Comparison of ENCODE assay signal across 1 cellular context in the genomic region with DNA sequence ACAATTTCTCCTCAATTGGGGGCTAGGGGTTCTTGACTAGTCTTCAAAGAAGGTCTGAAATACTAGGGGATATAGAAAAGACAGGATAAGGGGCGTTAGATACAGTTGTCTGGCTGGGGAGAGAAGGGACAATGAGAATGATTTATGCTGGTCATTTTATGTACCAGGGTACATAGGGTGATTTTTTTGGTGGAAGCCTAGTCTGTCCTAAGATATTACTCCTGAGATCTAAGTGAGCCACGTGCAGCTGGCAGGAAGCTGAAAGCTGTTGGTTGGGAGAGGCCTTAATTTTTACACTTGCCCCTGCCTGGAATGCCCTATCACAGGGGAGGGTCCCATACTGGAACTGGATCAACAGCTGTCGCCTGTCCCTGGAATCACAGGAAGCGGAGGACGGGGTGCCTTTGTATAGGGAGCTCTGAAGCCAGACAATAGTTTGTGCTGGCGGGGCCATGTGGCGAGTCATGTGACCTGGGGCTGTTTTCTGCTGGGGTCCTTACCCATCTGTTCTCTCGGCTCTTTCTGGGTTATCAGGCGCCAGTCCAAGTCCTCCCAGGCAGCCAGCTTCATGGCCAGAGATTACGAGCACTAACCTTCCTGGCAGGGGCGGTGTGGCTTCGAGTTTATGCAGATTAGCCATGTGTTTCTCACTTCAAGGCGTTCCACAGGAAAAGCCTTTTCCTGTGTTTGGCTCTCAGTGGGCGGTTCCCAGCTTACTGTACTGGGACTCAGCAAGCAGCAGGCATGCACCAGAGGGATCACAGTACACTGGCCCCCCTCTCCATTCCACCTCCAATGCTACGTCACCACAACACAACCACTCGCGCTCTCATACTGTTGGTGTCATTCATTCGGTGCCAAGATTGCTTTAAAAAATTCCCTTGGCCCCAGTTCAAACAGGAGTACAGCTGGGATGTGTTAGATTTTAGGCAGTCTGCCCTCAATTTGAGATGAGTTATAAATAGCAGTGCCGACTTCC.
A peak's percentile ranks its signal among the peaks of the same experiment; 100 is the strongest.
TF ChIP-seq lines count a peak whose summit lies in the region.

No MANE protein-coding gene starts in this region.

TF ChIP-seq in HEK293, 187 proteins besides CTCF, POLR2A, EP300 and RAD21 (continued from another document and continues in another):
- TF ChIP-seq, protein P1, sequence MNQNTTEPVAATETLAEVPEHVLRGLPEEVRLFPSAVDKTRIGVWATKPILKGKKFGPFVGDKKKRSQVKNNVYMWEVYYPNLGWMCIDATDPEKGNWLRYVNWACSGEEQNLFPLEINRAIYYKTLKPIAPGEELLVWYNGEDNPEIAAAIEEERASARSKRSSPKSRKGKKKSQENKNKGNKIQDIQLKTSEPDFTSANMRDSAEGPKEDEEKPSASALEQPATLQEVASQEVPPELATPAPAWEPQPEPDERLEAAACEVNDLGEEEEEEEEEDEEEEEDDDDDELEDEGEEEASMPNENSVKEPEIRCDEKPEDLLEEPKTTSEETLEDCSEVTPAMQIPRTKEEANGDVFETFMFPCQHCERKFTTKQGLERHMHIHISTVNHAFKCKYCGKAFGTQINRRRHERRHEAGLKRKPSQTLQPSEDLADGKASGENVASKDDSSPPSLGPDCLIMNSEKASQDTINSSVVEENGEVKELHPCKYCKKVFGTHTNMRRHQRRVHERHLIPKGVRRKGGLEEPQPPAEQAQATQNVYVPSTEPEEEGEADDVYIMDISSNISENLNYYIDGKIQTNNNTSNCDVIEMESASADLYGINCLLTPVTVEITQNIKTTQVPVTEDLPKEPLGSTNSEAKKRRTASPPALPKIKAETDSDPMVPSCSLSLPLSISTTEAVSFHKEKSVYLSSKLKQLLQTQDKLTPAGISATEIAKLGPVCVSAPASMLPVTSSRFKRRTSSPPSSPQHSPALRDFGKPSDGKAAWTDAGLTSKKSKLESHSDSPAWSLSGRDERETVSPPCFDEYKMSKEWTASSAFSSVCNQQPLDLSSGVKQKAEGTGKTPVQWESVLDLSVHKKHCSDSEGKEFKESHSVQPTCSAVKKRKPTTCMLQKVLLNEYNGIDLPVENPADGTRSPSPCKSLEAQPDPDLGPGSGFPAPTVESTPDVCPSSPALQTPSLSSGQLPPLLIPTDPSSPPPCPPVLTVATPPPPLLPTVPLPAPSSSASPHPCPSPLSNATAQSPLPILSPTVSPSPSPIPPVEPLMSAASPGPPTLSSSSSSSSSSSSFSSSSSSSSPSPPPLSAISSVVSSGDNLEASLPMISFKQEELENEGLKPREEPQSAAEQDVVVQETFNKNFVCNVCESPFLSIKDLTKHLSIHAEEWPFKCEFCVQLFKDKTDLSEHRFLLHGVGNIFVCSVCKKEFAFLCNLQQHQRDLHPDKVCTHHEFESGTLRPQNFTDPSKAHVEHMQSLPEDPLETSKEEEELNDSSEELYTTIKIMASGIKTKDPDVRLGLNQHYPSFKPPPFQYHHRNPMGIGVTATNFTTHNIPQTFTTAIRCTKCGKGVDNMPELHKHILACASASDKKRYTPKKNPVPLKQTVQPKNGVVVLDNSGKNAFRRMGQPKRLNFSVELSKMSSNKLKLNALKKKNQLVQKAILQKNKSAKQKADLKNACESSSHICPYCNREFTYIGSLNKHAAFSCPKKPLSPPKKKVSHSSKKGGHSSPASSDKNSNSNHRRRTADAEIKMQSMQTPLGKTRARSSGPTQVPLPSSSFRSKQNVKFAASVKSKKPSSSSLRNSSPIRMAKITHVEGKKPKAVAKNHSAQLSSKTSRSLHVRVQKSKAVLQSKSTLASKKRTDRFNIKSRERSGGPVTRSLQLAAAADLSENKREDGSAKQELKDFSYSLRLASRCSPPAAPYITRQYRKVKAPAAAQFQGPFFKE (tag by site-specific recombination; IDR thresholded peaks at IDR 0.05; ENCODE audit: borderline replicate concordance): no peak
- TF ChIP-seq GLIS2 (tag by site-specific recombination; IDR thresholded peaks at IDR 0.05) (peak; percentile 52; the same call in 1 of the 2 replicates), BCL11A (tag by site-specific recombination; IDR thresholded peaks at IDR 0.05; ENCODE audit: low read depth) (no peak), ZNF791 (tag by site-specific recombination; IDR thresholded peaks at IDR 0.05) (no peak), ZNF785 (tag by site-specific recombination; IDR thresholded peaks at IDR 0.05) (no peak), REPIN1 (tag by site-specific recombination; IDR thresholded peaks at IDR 0.05; ENCODE audit: low read depth) (no peak), ZNF433 (tag by site-specific recombination; IDR thresholded peaks at IDR 0.05; ENCODE audit: low read depth) (no peak), ZNF747 (tag by site-specific recombination; IDR thresholded peaks at IDR 0.05) (no peak), KLF9 (tag by site-specific recombination; IDR thresholded peaks at IDR 0.05; ENCODE audit: low read depth) (peak; percentile 75), ZNF23 (tag by site-specific recombination; IDR thresholded peaks at IDR 0.05; ENCODE audit: borderline replicate concordance) (no peak), ZFHX2 (tag by site-specific recombination; conservative IDR thresholded peaks at IDR 0.05) (peak; percentile 70), ZNF776 (tag by site-specific recombination; IDR thresholded peaks at IDR 0.05; ENCODE audit: borderline replicate concordance) (no peak), ZNF549 (tag by site-specific recombination; IDR thresholded peaks at IDR 0.05) (no peak), ZNF600 (tag by site-specific recombination; IDR thresholded peaks at IDR 0.05) (peak; percentile 97), ZFP37 (tag by site-specific recombination; IDR thresholded peaks at IDR 0.05) (no peak), ZBTB17 (tag by site-specific recombination; IDR thresholded peaks at IDR 0.05) (peak; percentile 96), ZNF146 (tag by site-specific recombination; IDR thresholded peaks at IDR 0.05) (no peak), ZNF529 (tag by site-specific recombination; IDR thresholded peaks at IDR 0.05; ENCODE audit: insufficient replicate concordance) (no peak), ZNF555 (tag by site-specific recombination; conservative IDR thresholded peaks at IDR 0.05) (no peak), ZNF302 (tag by site-specific recombination; IDR thresholded peaks at IDR 0.05; ENCODE audit: low read depth) (no peak), ZNF473 (tag by site-specific recombination; IDR thresholded peaks at IDR 0.05) (no peak), ZNF391 (tag by site-specific recombination; IDR thresholded peaks at IDR 0.05; ENCODE audit: borderline replicate concordance, low read depth) (no peak), ZNF843 (tag by site-specific recombination; IDR thresholded peaks at IDR 0.05) (no peak), ZNF324 (tag by site-specific recombination; IDR thresholded peaks at IDR 0.05) (no peak), ZNF354C (tag by site-specific recombination; IDR thresholded peaks at IDR 0.05; ENCODE audit: borderline replicate concordance, low read depth) (no peak), ZXDB (tag by site-specific recombination; IDR thresholded peaks at IDR 0.05) (peak; percentile 88), ZNF514 (tag by site-specific recombination; IDR thresholded peaks at IDR 0.05) (no peak), ZNF530 (tag by site-specific recombination; IDR thresholded peaks at IDR 0.05; ENCODE audit: low read depth) (peak; percentile 85; the same call in 1 of the 2 replicates)
- TF ChIP-seq, protein P2, sequence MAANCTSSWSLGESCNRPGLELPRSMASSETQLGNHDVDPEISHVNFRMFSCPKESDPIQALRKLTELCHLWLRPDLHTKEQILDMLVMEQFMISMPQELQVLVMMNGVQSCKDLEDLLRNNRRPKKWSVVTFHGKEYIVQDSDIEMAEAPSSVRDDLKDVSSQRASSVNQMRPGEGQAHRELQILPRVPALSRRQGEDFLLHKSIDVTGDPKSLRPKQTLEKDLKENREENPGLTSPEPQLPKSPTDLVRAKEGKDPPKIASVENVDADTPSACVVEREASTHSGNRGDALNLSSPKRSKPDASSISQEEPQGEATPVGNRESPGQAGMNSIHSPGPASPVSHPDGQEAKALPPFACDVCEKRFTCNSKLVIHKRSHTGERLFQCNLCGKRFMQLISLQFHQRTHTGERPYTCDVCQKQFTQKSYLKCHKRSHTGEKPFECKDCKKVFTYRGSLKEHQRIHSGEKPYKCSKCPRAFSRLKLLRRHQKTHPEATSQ (tag by site-specific recombination; IDR thresholded peaks at IDR 0.05): no peak
- TF ChIP-seq, protein P3, sequence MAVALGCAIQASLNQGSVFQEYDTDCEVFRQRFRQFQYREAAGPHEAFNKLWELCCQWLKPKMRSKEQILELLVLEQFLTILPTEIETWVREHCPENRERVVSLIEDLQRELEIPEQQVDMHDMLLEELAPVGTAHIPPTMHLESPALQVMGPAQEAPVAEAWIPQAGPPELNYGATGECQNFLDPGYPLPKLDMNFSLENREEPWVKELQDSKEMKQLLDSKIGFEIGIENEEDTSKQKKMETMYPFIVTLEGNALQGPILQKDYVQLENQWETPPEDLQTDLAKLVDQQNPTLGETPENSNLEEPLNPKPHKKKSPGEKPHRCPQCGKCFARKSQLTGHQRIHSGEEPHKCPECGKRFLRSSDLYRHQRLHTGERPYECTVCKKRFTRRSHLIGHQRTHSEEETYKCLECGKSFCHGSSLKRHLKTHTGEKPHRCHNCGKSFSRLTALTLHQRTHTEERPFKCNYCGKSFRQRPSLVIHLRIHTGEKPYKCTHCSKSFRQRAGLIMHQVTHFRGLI (tag by site-specific recombination; IDR thresholded peaks at IDR 0.05): peak; percentile 46; the same call in 1 of the 2 replicates
- TF ChIP-seq, protein P4, sequence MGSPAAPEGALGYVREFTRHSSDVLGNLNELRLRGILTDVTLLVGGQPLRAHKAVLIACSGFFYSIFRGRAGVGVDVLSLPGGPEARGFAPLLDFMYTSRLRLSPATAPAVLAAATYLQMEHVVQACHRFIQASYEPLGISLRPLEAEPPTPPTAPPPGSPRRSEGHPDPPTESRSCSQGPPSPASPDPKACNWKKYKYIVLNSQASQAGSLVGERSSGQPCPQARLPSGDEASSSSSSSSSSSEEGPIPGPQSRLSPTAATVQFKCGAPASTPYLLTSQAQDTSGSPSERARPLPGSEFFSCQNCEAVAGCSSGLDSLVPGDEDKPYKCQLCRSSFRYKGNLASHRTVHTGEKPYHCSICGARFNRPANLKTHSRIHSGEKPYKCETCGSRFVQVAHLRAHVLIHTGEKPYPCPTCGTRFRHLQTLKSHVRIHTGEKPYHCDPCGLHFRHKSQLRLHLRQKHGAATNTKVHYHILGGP (tag by site-specific recombination; IDR thresholded peaks at IDR 0.05): no peak
- TF ChIP-seq, protein P5, sequence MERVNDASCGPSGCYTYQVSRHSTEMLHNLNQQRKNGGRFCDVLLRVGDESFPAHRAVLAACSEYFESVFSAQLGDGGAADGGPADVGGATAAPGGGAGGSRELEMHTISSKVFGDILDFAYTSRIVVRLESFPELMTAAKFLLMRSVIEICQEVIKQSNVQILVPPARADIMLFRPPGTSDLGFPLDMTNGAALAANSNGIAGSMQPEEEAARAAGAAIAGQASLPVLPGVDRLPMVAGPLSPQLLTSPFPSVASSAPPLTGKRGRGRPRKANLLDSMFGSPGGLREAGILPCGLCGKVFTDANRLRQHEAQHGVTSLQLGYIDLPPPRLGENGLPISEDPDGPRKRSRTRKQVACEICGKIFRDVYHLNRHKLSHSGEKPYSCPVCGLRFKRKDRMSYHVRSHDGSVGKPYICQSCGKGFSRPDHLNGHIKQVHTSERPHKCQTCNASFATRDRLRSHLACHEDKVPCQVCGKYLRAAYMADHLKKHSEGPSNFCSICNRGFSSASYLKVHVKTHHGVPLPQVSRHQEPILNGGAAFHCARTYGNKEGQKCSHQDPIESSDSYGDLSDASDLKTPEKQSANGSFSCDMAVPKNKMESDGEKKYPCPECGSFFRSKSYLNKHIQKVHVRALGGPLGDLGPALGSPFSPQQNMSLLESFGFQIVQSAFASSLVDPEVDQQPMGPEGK (tag by site-specific recombination; IDR thresholded peaks at IDR 0.05): peak; percentile 81
- TF ChIP-seq, protein P6, sequence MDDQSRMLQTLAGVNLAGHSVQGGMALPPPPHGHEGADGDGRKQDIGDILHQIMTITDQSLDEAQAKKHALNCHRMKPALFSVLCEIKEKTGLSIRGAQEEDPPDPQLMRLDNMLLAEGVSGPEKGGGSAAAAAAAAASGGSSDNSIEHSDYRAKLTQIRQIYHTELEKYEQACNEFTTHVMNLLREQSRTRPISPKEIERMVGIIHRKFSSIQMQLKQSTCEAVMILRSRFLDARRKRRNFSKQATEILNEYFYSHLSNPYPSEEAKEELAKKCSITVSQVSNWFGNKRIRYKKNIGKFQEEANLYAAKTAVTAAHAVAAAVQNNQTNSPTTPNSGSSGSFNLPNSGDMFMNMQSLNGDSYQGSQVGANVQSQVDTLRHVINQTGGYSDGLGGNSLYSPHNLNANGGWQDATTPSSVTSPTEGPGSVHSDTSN (CRISPR knock-in tag; IDR thresholded peaks at IDR 0.05): no peak
- TF ChIP-seq, protein P7, sequence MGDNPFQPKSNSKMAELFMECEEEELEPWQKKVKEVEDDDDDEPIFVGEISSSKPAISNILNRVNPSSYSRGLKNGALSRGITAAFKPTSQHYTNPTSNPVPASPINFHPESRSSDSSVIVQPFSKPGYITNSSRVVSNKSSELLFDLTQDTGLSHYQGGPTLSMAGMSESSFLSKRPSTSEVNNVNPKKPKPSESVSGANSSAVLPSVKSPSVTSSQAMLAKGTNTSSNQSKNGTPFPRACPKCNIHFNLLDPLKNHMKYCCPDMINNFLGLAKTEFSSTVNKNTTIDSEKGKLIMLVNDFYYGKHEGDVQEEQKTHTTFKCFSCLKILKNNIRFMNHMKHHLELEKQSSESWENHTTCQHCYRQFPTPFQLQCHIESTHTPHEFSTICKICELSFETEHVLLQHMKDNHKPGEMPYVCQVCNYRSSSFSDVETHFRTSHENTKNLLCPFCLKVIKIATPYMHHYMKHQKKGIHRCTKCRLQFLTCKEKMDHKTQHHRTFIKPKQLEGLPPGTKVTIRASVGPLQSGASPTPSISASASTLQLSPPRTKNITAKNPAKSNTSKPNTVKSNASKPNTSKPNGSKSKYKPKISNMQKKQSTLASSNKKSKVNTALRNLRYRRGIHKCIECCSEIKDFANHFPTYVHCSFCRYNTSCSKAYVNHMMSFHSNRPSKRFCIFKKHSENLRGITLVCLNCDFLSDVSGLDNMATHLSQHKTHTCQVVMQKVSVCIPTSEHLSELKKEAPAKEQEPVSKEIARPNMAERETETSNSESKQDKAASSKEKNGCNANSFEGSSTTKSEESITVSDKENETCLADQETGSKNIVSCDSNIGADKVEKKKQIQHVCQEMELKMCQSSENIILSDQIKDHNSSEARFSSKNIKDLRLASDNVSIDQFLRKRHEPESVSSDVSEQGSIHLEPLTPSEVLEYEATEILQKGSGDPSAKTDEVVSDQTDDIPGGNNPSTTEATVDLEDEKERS (tag by site-specific recombination; IDR thresholded peaks at IDR 0.05): no peak
- TF ChIP-seq, protein P8, sequence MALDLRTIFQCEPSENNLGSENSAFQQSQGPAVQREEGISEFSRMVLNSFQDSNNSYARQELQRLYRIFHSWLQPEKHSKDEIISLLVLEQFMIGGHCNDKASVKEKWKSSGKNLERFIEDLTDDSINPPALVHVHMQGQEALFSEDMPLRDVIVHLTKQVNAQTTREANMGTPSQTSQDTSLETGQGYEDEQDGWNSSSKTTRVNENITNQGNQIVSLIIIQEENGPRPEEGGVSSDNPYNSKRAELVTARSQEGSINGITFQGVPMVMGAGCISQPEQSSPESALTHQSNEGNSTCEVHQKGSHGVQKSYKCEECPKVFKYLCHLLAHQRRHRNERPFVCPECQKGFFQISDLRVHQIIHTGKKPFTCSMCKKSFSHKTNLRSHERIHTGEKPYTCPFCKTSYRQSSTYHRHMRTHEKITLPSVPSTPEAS (tag by site-specific recombination; IDR thresholded peaks at IDR 0.05): no peak
